Comparison of ENCODE assay signal across 10 cellular contexts in the genomic region with DNA sequence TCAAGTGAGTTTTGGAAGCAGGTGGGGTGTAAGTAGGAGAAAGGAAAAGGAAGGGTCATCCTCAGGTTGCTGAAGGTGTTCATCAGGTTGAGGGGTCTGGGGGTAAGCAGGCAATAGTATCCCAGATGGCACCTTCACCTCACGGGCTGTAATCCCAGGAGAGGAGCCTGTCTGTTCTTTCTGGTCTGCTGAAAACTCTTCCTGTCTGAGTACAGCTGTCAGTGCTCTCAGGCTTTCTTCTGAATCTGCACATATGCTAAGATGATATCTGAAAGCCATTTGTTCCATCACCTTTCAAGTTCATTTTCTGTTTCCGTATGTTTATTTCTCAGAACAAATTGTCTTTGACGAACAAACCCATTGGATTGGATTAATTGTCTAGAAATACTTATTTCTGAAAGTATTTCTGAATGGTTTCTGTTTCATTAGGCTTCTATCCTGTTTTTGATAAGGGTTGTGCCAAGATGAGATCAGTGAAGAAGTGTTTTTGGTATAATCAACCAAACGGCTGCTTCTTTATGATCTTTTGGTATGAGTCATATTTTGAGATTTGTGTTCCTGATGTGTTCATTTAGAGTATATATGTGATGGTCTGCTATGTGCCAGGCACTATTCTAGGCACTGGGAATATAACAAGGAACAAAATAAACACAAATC. TPM values are rescaled to one million over a fixed set of nuclear protein-coding genes. Genes with fewer than 3 reads are reported as not detected.
DNase-seq lines count a peak whose midpoint lies in the region; ATAC-seq lines count a peak whose summit lies in the region.
"Had no signal": no experiment of that assay in that cellular context is flagged by ENCODE, and none has a peak within 500 bp of the region (broad histone marks: within the 10 kb centered on the region; RNA-seq: fewer than 3 reads in every experiment).

No MANE protein-coding gene starts in this region.

- H3K4me3 Mint-ChIP-seq in activated naive CD4-positive, alpha-beta T cell treated with anti-CD3 and anti-CD28 coated beads for 36 hours: no peak overlapping the region
- H3K4me3 Mint-ChIP-seq in activated CD8-positive, alpha-beta T cell treated with anti-CD3 and anti-CD28 coated beads, Interleukin-2, amount 10 ng/mL, durations not matched to agents 7 days and 5 days: no peak overlapping the region
- no peak overlapping the region for H3K4me3 Mint-ChIP-seq in stimulated activated naive B cell treated with anti-CD40 and anti-IgM and Interleukin-4, amounts not matched to agents 10 μg/mL and 1 μg/mL and 100 μg/mL, for 72 hours

- intact Hi-C loops in activated naive CD4-positive, alpha-beta T cell treated with anti-CD3 and anti-CD28 coated beads for 36 hours (cut with micrococcal nuclease): loop anchor here (1.0 kb wide), 5 partner anchors 12 to 107 kb away; a partner anchor contains a TSS

- peak; percentile 20 for DNase-seq in activated naive CD4-positive, alpha-beta T cell treated with anti-CD3 and anti-CD28 coated beads for 36 hours
- no peak for DNase-seq in activated naive CD4-positive, alpha-beta T cell treated with anti-CD3 and anti-CD28 coated beads, Interleukin-2, amount 50 U/mL, for 16 hours
- no peak for DNase-seq in activated CD8-positive, alpha-beta T cell treated with anti-CD3 and anti-CD28 coated beads, Interleukin-2, amount 10 ng/mL, durations not matched to agents 7 days and 5 days
- no peak for DNase-seq in stimulated activated naive B cell treated with anti-CD40 and anti-IgM and Interleukin-4, amounts not matched to agents 10 μg/mL and 1 μg/mL and 100 μg/mL, for 72 hours
- no peak for DNase-seq in kidney tubule cell (ENCODE audit: low spot score)
- no peak for DNase-seq in pons (ENCODE audit: low spot score)
- DNase-seq: NCI-H187 treated with DMSO at 0.1 percent for 48 hours, right cardiac atrium had no signal

- POLR2A ChIA-PET in activated CD8-positive, alpha-beta T cell treated with anti-CD3 and anti-CD28 coated beads, Interleukin-2, amount 10 ng/mL, durations not matched to agents 7 days and 5 days (lab: Charles Lee): interaction anchor here (1.9 kb wide), 1 partner anchor 46 kb away, joined by 6 read pairs; a partner anchor contains a TSS

- peak; percentile 63 for ATAC-seq in HG02885 (IDR thresholded peaks at IDR 0.05; ENCODE audit: poor library complexity, unreplicated experiment)
- ATAC-seq in activated CD8-positive, alpha-beta T cell treated with anti-CD3 and anti-CD28 coated beads, Interleukin-2, amount 10 ng/mL, durations not matched to agents 7 days and 5 days: peak; percentile 67
- ATAC-seq in stimulated activated naive B cell treated with anti-CD40 and anti-IgM and Interleukin-4, amounts not matched to agents 10 μg/mL and 1 μg/mL and 100 μg/mL, for 72 hours (replicated peaks): peak; percentile 62 to 81
- no peak for ATAC-seq in GM19328 (IDR thresholded peaks at IDR 0.05; ENCODE audit: unreplicated experiment)
- ATAC-seq: right cardiac atrium had no signal

- no peaks in the 10 kb centered on the region for H3K9me3 Mint-ChIP-seq in activated naive CD4-positive, alpha-beta T cell treated with anti-CD3 and anti-CD28 coated beads for 36 hours
- H3K9me3 Mint-ChIP-seq in activated CD8-positive, alpha-beta T cell treated with anti-CD3 and anti-CD28 coated beads, Interleukin-2, amount 10 ng/mL, durations not matched to agents 7 days and 5 days (ENCODE audit: insufficient read depth): no peaks in the 10 kb centered on the region
- no peaks in the 10 kb centered on the region for H3K9me3 Mint-ChIP-seq in stimulated activated naive B cell treated with anti-CD40 and anti-IgM and Interleukin-4, amounts not matched to agents 10 μg/mL and 1 μg/mL and 100 μg/mL, for 72 hours

- CTCF ChIA-PET in activated naive CD4-positive, alpha-beta T cell treated with anti-CD3 and anti-CD28 coated beads for 36 hours (lab: Charles Lee): interaction anchor here (0.6 kb wide), 2 partner anchors 50 to 167 kb away, joined by 3 read pairs; no protein-coding TSS in a partner anchor
- CTCF ChIA-PET in activated CD8-positive, alpha-beta T cell treated with anti-CD3 and anti-CD28 coated beads, Interleukin-2, amount 10 ng/mL, durations not matched to agents 7 days and 5 days (lab: Charles Lee): no interaction called here

- H3K27me3 Mint-ChIP-seq in activated naive CD4-positive, alpha-beta T cell treated with anti-CD3 and anti-CD28 coated beads for 36 hours (ENCODE audit: low read depth): no peaks in the 10 kb centered on the region
- H3K27me3 Mint-ChIP-seq in activated CD8-positive, alpha-beta T cell treated with anti-CD3 and anti-CD28 coated beads, Interleukin-2, amount 10 ng/mL, durations not matched to agents 7 days and 5 days (ENCODE audit: low read depth): no peaks in the 10 kb centered on the region
- H3K27me3 Mint-ChIP-seq in stimulated activated naive B cell treated with anti-CD40 and anti-IgM and Interleukin-4, amounts not matched to agents 10 μg/mL and 1 μg/mL and 100 μg/mL, for 72 hours: no peaks in the 10 kb centered on the region

- H3K36me3 Mint-ChIP-seq in activated naive CD4-positive, alpha-beta T cell treated with anti-CD3 and anti-CD28 coated beads for 36 hours (ENCODE audit: low read depth): peaks cover 18% of the 10 kb centered on the region
- H3K36me3 Mint-ChIP-seq in activated CD8-positive, alpha-beta T cell treated with anti-CD3 and anti-CD28 coated beads, Interleukin-2, amount 10 ng/mL, durations not matched to agents 7 days and 5 days (ENCODE audit: low read depth): peaks cover 23% of the 10 kb centered on the region
- peaks cover 11 to 20% of the 10 kb centered on the region in 2 donors for H3K36me3 Mint-ChIP-seq in stimulated activated naive B cell treated with anti-CD40 and anti-IgM and Interleukin-4, amounts not matched to agents 10 μg/mL and 1 μg/mL and 100 μg/mL, for 72 hours

- H3K27ac Mint-ChIP-seq in activated naive CD4-positive, alpha-beta T cell treated with anti-CD3 and anti-CD28 coated beads for 36 hours: no peak overlapping the region
- H3K27ac Mint-ChIP-seq in activated CD8-positive, alpha-beta T cell treated with anti-CD3 and anti-CD28 coated beads, Interleukin-2, amount 10 ng/mL, durations not matched to agents 7 days and 5 days: no peak overlapping the region
- no peak overlapping the region for H3K27ac Mint-ChIP-seq in stimulated activated naive B cell treated with anti-CD40 and anti-IgM and Interleukin-4, amounts not matched to agents 10 μg/mL and 1 μg/mL and 100 μg/mL, for 72 hours

- peaks cover 28% of the 10 kb centered on the region for H3K4me1 Mint-ChIP-seq in activated naive CD4-positive, alpha-beta T cell treated with anti-CD3 and anti-CD28 coated beads for 36 hours (ENCODE audit: low read depth)
- H3K4me1 Mint-ChIP-seq in activated CD8-positive, alpha-beta T cell treated with anti-CD3 and anti-CD28 coated beads, Interleukin-2, amount 10 ng/mL, durations not matched to agents 7 days and 5 days (ENCODE audit: low read depth): no peaks in the 10 kb centered on the region
- H3K4me1 Mint-ChIP-seq in stimulated activated naive B cell treated with anti-CD40 and anti-IgM and Interleukin-4, amounts not matched to agents 10 μg/mL and 1 μg/mL and 100 μg/mL, for 72 hours: peaks cover 12 to 27% of the 10 kb centered on the region in 2 donors

RNA-seq across cellular contexts. Expression of a gene that starts 13.3 kb away (rescaled TPM):
- 10 to 100 TPM; 24.2 to 24.3 TPM for total RNA-seq in activated naive CD4-positive, alpha-beta T cell treated with anti-CD3 and anti-CD28 coated beads for 36 hours
- 10 to 100 TPM; 36.5 to 36.6 TPM for total RNA-seq in activated CD8-positive, alpha-beta T cell treated with anti-CD3 and anti-CD28 coated beads, Interleukin-2, amount 10 ng/mL, durations not matched to agents 7 days and 5 days

RNA-seq across cellular contexts. Expression of a gene that starts 45.7 kb away (rescaled TPM):
- total RNA-seq in activated naive CD4-positive, alpha-beta T cell treated with anti-CD3 and anti-CD28 coated beads for 36 hours: 10 to 100 TPM; 87.2 to 99.1 TPM
- 100 to 1,000 TPM; 117 to 119 TPM for total RNA-seq in activated CD8-positive, alpha-beta T cell treated with anti-CD3 and anti-CD28 coated beads, Interleukin-2, amount 10 ng/mL, durations not matched to agents 7 days and 5 days

RNA-seq across cellular contexts. Expression of a gene that starts 55.5 kb away (rescaled TPM):
- total RNA-seq in activated naive CD4-positive, alpha-beta T cell treated with anti-CD3 and anti-CD28 coated beads for 36 hours: under 1 TPM; 0.02 to 0.05 TPM
- under 1 TPM; 0.18 to 0.24 TPM for total RNA-seq in activated CD8-positive, alpha-beta T cell treated with anti-CD3 and anti-CD28 coated beads, Interleukin-2, amount 10 ng/mL, durations not matched to agents 7 days and 5 days
